In the genomic region with DNA sequence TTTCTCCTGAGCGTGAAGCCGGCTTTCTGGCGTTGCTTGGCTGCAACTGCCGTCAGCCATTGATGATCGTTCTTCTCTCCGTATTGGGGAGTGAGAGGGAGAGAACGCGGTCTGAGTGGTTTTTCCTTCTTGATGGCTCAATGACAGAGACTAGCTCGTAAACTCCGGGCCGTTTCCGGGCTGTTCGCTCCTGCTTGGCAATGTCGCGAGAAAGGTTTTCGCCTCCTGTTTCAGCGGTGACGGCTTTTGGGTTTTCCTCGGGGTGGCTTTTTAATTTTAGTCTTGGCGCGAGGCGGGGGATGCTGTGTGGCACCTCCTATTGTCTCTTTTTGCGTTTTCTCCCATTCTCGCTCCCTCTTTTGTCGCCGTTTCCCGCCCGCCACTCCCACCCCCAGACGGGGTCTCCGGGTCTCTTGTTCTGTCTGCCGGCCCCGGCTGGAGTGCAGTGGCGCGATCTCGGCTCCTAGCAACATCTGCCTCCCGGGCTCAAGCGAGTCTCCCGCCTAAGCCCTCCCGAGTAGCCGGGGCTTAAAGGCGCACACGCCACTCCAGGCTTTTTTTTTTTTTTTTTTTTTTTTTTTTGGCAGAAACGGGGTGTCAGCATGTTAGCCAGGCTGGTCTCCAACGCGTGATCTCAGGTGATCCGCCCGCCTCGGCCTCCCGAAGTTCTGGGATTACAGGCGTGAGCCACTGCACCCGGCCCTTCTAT, we compare ENCODE assay signal across 10 cellular contexts. TPM values are rescaled to one million over a fixed set of nuclear protein-coding genes. Genes with fewer than 3 reads are reported as not detected.
A peak's percentile ranks its signal among the peaks of the same experiment; 100 is the strongest.
DNase-seq lines count a peak whose midpoint lies in the region; ATAC-seq and TF ChIP-seq lines count a peak whose summit lies in the region.
"Not testable (repeated sequence)": the region's sequence is repeated elsewhere in the genome, so short reads cannot be mapped to it uniquely, and the experiment has no call there.
"Had no signal": no experiment of that assay in that cellular context is flagged by ENCODE, and none has a peak within 500 bp of the region (broad histone marks: within the 10 kb centered on the region; RNA-seq: fewer than 3 reads in every experiment).

No MANE protein-coding gene starts in this region.

- not testable (repeated sequence) for H3K36me3 Mint-ChIP-seq in CD4-positive, alpha-beta T cell (ENCODE audit: low read depth); activated CD4-positive, alpha-beta memory T cell treated with anti-CD3 and anti-CD28 coated beads, Interleukin-2, amount 10 ng/mL, durations not matched to agents 7 days and 5 days (ENCODE audit: low read depth); immature natural killer cell

- POLR2A ChIA-PET in CD4-positive, alpha-beta T cell (lab: Charles Lee); activated CD4-positive, alpha-beta memory T cell treated with anti-CD3 and anti-CD28 coated beads, Interleukin-2, amount 10 ng/mL, durations not matched to agents 7 days and 5 days (lab: Charles Lee): not testable (repeated sequence)

- not testable (repeated sequence) for H3K4me1 Mint-ChIP-seq in CD4-positive, alpha-beta T cell (ENCODE audit: low read depth); activated CD4-positive, alpha-beta memory T cell treated with anti-CD3 and anti-CD28 coated beads, Interleukin-2, amount 10 ng/mL, durations not matched to agents 7 days and 5 days; immature natural killer cell

- H3K27ac Mint-ChIP-seq in CD4-positive, alpha-beta T cell; activated CD4-positive, alpha-beta memory T cell treated with anti-CD3 and anti-CD28 coated beads, Interleukin-2, amount 10 ng/mL, durations not matched to agents 7 days and 5 days; immature natural killer cell: not testable (repeated sequence)

- H3K4me3 ChIP-seq in body of pancreas: not testable (repeated sequence)

- WGBS in body of pancreas, 2 donors: 0% methylated on average over 9 of the region's 51 CpGs; no CpG with 5 or more reads in 1 of the 2 donors

- peak; percentile 41 for ATAC-seq in CD4-positive, alpha-beta T cell (ENCODE audit: poor library complexity)
- ATAC-seq in GM19351 (IDR thresholded peaks at IDR 0.05; ENCODE audit: unreplicated experiment): peak; percentile 65
- peak; percentile 53 for ATAC-seq in HG02571 (IDR thresholded peaks at IDR 0.05; ENCODE audit: unreplicated experiment)
- ATAC-seq in HG03457 (IDR thresholded peaks at IDR 0.05; ENCODE audit: unreplicated experiment): peak; percentile 16
- ATAC-seq in body of pancreas: peak; percentile 49
- ATAC-seq in sciatic nerve: peak; percentile 70

- peak in 2 of 3 donors; percentile 66 to 77 for TF ChIP-seq POLR2A in body of pancreas (IDR thresholded peaks at IDR 0.05)

- not testable (repeated sequence) for H3K9me3 ChIP-seq in CD4-positive, alpha-beta T cell (ENCODE audit: control insufficient read depth, low read length); body of pancreas

- not testable (repeated sequence) for H3K36me3 ChIP-seq in body of pancreas (replicated peaks in 1 of 2; ENCODE audit: insufficient read depth in 1 of 2, low read depth in 2 of 2)

- H3K27me3 ChIP-seq in CD4-positive, alpha-beta T cell (ENCODE audit: control insufficient read depth, insufficient read depth, low read length); body of pancreas: not testable (repeated sequence)

- H3K4me3 Mint-ChIP-seq in CD4-positive, alpha-beta T cell; activated CD4-positive, alpha-beta memory T cell treated with anti-CD3 and anti-CD28 coated beads, Interleukin-2, amount 10 ng/mL, durations not matched to agents 7 days and 5 days; immature natural killer cell: not testable (repeated sequence)

- not testable (repeated sequence) for H3K27me3 Mint-ChIP-seq in CD4-positive, alpha-beta T cell; activated CD4-positive, alpha-beta memory T cell treated with anti-CD3 and anti-CD28 coated beads, Interleukin-2, amount 10 ng/mL, durations not matched to agents 7 days and 5 days; immature natural killer cell (ENCODE audit: low read depth in 3 of 3)

- CTCF ChIA-PET in CD4-positive, alpha-beta T cell (lab: Charles Lee); activated CD4-positive, alpha-beta memory T cell treated with anti-CD3 and anti-CD28 coated beads, Interleukin-2, amount 10 ng/mL, durations not matched to agents 7 days and 5 days (lab: Charles Lee): not testable (repeated sequence)

- H3K9me3 Mint-ChIP-seq in CD4-positive, alpha-beta T cell; activated CD4-positive, alpha-beta memory T cell treated with anti-CD3 and anti-CD28 coated beads, Interleukin-2, amount 10 ng/mL, durations not matched to agents 7 days and 5 days; immature natural killer cell: not testable (repeated sequence)

- peak in 4 of 10 experiments; percentile 54 to 71 (median 65) for DNase-seq in CD4-positive, alpha-beta T cell
- DNase-seq in activated CD4-positive, alpha-beta memory T cell treated with anti-CD3 and anti-CD28 coated beads, Interleukin-2, amount 10 ng/mL, durations not matched to agents 7 days and 5 days: peak; percentile 80
- peak; percentile 49 to 86 (median 70) for DNase-seq in body of pancreas
- DNase-seq in immature natural killer cell: peak in 2 of 3 donors; percentile 12 to 80
- peak; percentile 75 for DNase-seq in sciatic nerve (ENCODE audit: low spot score)

- H3K27ac ChIP-seq in CD4-positive, alpha-beta T cell (ENCODE audit: low read depth, low read length): not testable (repeated sequence)
- H3K27ac ChIP-seq in body of pancreas: peak overlapping the region in 3 of 4 donors; percentile 34 to 55 (median 52)

- not testable (repeated sequence) for H3K4me1 ChIP-seq in body of pancreas

- TF ChIP-seq CTCF in CD4-positive, alpha-beta T cell (IDR thresholded peaks at IDR 0.05); body of pancreas (IDR thresholded peaks at IDR 0.05): not testable (repeated sequence)

- intact Hi-C loops in CD4-positive, alpha-beta T cell (cut with DNase I, micrococcal nuclease); body of pancreas (cut with DNase I); sciatic nerve (cut with DNase I): not testable (repeated sequence)

RNA-seq across cellular contexts. Expression of a gene that starts 15.4 kb away (rescaled TPM):
- total RNA-seq in CD4-positive, alpha-beta T cell: 10 to 100 TPM; 20.1 to 20.4 TPM
- 10 to 100 TPM; 15.4 to 16.1 TPM for total RNA-seq in activated CD4-positive, alpha-beta memory T cell treated with anti-CD3 and anti-CD28 coated beads, Interleukin-2, amount 10 ng/mL, durations not matched to agents 7 days and 5 days
- total RNA-seq in body of pancreas (1 to 10 TPM in 1 of 2 donors, under 1 TPM in 1; 0.33 to 1.8 TPM), sciatic nerve (6.2 TPM)
- polyA plus RNA-seq in immature natural killer cell: 10 to 100 TPM in 2 of 3 donors, 1 to 10 TPM in 1; 5.2 to 19.0 (median 18.3) TPM
- total RNA-seq: fibroblast of villous mesenchyme, osteoblast had no signal

RNA-seq across cellular contexts. Expression of a gene that starts 57.6 kb away (rescaled TPM):
- total RNA-seq in CD4-positive, alpha-beta T cell: 1 to 10 TPM; 2.9 to 3.0 TPM
- total RNA-seq in activated CD4-positive, alpha-beta memory T cell treated with anti-CD3 and anti-CD28 coated beads, Interleukin-2, amount 10 ng/mL, durations not matched to agents 7 days and 5 days: 1 to 10 TPM; 6.4 to 6.5 TPM
- total RNA-seq in body of pancreas: 10 to 100 TPM; 11.4 to 16.5 TPM
- polyA plus RNA-seq in immature natural killer cell: 1 to 10 TPM in 2 of 3 donors, under 1 TPM in 1; 0.81 to 3.7 (median 1.9) TPM
- 1.8 TPM for total RNA-seq in sciatic nerve

Comparison
In these comparisons a context has a peak if more than half of its experiments do, and no peak if none do; other contexts are left out.
1. ATAC-seq: peak in every context shown above with its lines; median percentile 70 in sciatic nerve; 65 in GM19351; 53 in HG02571; 49 in body of pancreas; 41 in CD4-positive, alpha-beta T cell; 16 in HG03457.